Comparison of ENCODE assay signal across 17 cellular contexts in genomic region chr17:74215332-74215727, GRCh38. TPM values are rescaled to one million over a fixed set of nuclear protein-coding genes. Genes with fewer than 3 reads are reported as not detected.
DNase-seq lines count a peak whose midpoint lies in the region; ATAC-seq and TF ChIP-seq lines count a peak whose summit lies in the region.
"Had no signal": no experiment of that assay in that cellular context is flagged by ENCODE, and none has a peak within 500 bp of the region (broad histone marks: within the 10 kb centered on the region; RNA-seq: fewer than 3 reads in every experiment).

No MANE protein-coding gene starts in this region.

- no peaks in the 10 kb centered on the region for H3K9me3 Mint-ChIP-seq in activated naive CD4-positive, alpha-beta T cell treated with anti-CD3 and anti-CD28 coated beads, Interleukin-2, amount 10 ng/mL, durations not matched to agents 7 days and 5 days
- H3K9me3 Mint-ChIP-seq in activated naive CD4-positive, alpha-beta T cell treated with anti-CD3 and anti-CD28 coated beads for 36 hours = no peaks in the 10 kb centered on the region
- H3K9me3 Mint-ChIP-seq in stimulated activated naive B cell treated with anti-CD40 and anti-IgM and Interleukin-4, amounts not matched to agents 10 μg/mL and 1 μg/mL and 100 μg/mL, for 72 hours = peaks cover 0 to 4% of the 10 kb centered on the region in 2 donors
- H3K9me3 Mint-ChIP-seq in stimulated activated memory B cell treated with anti-CD40 and anti-IgM and Interleukin-4, amounts not matched to agents 10 μg/mL and 1 μg/mL and 100 μg/mL, for 72 hours = peaks cover 3% of the 10 kb centered on the region

- no peak overlapping the region for H3K9ac ChIP-seq in SK-N-SH

- peaks cover 7% of the 10 kb centered on the region for H4K20me1 ChIP-seq in SK-N-SH (ENCODE audit: insufficient read depth)

- intact Hi-C loops in activated naive CD4-positive, alpha-beta T cell treated with anti-CD3 and anti-CD28 coated beads for 36 hours (cut with micrococcal nuclease) = no loop called here
- intact Hi-C loops in right cardiac atrium (cut with DNase I) = loop anchor here (5.0 to 10.0 kb wide), 4 partner anchors 79 to 239 kb away; partner anchors contain the start of genes BTBD17 (in 2 of the 4) and GPR142 (in 2 of the 4)
- intact Hi-C loops in prostate gland (cut with DNase I) = no loop called here

- H3K4me1 ChIP-seq in right cardiac atrium (ENCODE audit: control insufficient read depth, insufficient read depth, low read length) (peaks cover 7% of the 10 kb centered on the region), prostate gland (replicated peaks) (peaks cover 6% of the 10 kb centered on the region), SK-N-SH (ENCODE audit: control insufficient read depth in 1 of 2, insufficient read depth in 2 of 2, low read depth in 1 of 2, low read length in 1 of 2) (peaks cover 4 to 68% of the 10 kb centered on the region in 2 experiments; a peak in 3 of 4 replicates)

- peaks cover 25% of the 10 kb centered on the region for H3K36me3 Mint-ChIP-seq in activated naive CD4-positive, alpha-beta T cell treated with anti-CD3 and anti-CD28 coated beads, Interleukin-2, amount 10 ng/mL, durations not matched to agents 7 days and 5 days
- H3K36me3 Mint-ChIP-seq in activated naive CD4-positive, alpha-beta T cell treated with anti-CD3 and anti-CD28 coated beads for 36 hours (ENCODE audit: low read depth) = peaks cover 3% of the 10 kb centered on the region
- peaks cover 18 to 54% of the 10 kb centered on the region in 2 donors for H3K36me3 Mint-ChIP-seq in stimulated activated naive B cell treated with anti-CD40 and anti-IgM and Interleukin-4, amounts not matched to agents 10 μg/mL and 1 μg/mL and 100 μg/mL, for 72 hours
- peaks cover 19% of the 10 kb centered on the region for H3K36me3 Mint-ChIP-seq in stimulated activated memory B cell treated with anti-CD40 and anti-IgM and Interleukin-4, amounts not matched to agents 10 μg/mL and 1 μg/mL and 100 μg/mL, for 72 hours

- TF ChIP-seq EP300 in SK-N-SH (IDR thresholded peaks at IDR 0.05; ENCODE audit: borderline replicate concordance in 1 of 2, low read depth in 1 of 2, low read length in 1 of 2) = no peak

- H3K79me2 ChIP-seq in SK-N-SH (ENCODE audit: insufficient read depth) = no peaks in the 10 kb centered on the region

- peak overlapping the region; percentile 86 for H3K27ac ChIP-seq in right cardiac atrium (ENCODE audit: low read length)
- H3K27ac ChIP-seq in prostate gland = no peak overlapping the region
- no peak overlapping the region for H3K27ac ChIP-seq in SK-N-SH (ENCODE audit: low read depth in 2 of 2, low read length in 1 of 2)
- H3K27ac ChIP-seq: testis, VCaP had no signal

- DNase-seq in activated naive CD4-positive, alpha-beta T cell treated with anti-CD3 and anti-CD28 coated beads, Interleukin-2, amount 10 ng/mL, durations not matched to agents 7 days and 5 days = no peak
- no peak for DNase-seq in activated naive CD4-positive, alpha-beta T cell treated with anti-CD3 and anti-CD28 coated beads for 36 hours
- DNase-seq in anterior cingulate cortex (lab: John Stamatoyannopoulos, UW) (peak in 50 of 58 donors; percentile 23 to 77 (median 52)), right cardiac atrium (peak in 1 of 3 donors; percentile 80), prostate gland (ENCODE audit: low spot score) (no peak), SK-N-SH (no peak)
- no peak for DNase-seq in stimulated activated naive B cell treated with anti-CD40 and anti-IgM and Interleukin-4, amounts not matched to agents 10 μg/mL and 1 μg/mL and 100 μg/mL, for 72 hours
- DNase-seq: cerebellar nuclear complex, GF-D8, NCI-H187 treated with DMSO at 0.1 percent for 48 hours, NCI-H510A treated with DMSO at 0.1 percent for 48 hours, PC-3, testis had no signal

- peak; percentile 15 to 28 for ATAC-seq in right cardiac atrium
- no peak for ATAC-seq in stimulated activated naive B cell treated with anti-CD40 and anti-IgM and Interleukin-4, amounts not matched to agents 10 μg/mL and 1 μg/mL and 100 μg/mL, for 72 hours (replicated peaks)
- ATAC-seq in stimulated activated memory B cell treated with anti-CD40 and anti-IgM and Interleukin-4, amounts not matched to agents 10 μg/mL and 1 μg/mL and 100 μg/mL, for 72 hours = no peak
- ATAC-seq: gastroesophageal sphincter, PC-3 had no signal

- H3K36me3 ChIP-seq in prostate gland = no peaks in the 10 kb centered on the region
- peaks cover 8 to 10% of the 10 kb centered on the region in 2 experiments for H3K36me3 ChIP-seq in SK-N-SH (replicated peaks in 1 of 2; ENCODE audit: control insufficient read depth in 1 of 2, insufficient read depth in 2 of 2, low read length in 1 of 2)

- H3K4me1 Mint-ChIP-seq in activated naive CD4-positive, alpha-beta T cell treated with anti-CD3 and anti-CD28 coated beads, Interleukin-2, amount 10 ng/mL, durations not matched to agents 7 days and 5 days = peaks cover 59% of the 10 kb centered on the region
- peaks cover 44% of the 10 kb centered on the region for H3K4me1 Mint-ChIP-seq in activated naive CD4-positive, alpha-beta T cell treated with anti-CD3 and anti-CD28 coated beads for 36 hours (ENCODE audit: low read depth)
- H3K4me1 Mint-ChIP-seq in stimulated activated naive B cell treated with anti-CD40 and anti-IgM and Interleukin-4, amounts not matched to agents 10 μg/mL and 1 μg/mL and 100 μg/mL, for 72 hours = peaks cover 40 to 70% of the 10 kb centered on the region in 2 donors
- peaks cover 62% of the 10 kb centered on the region for H3K4me1 Mint-ChIP-seq in stimulated activated memory B cell treated with anti-CD40 and anti-IgM and Interleukin-4, amounts not matched to agents 10 μg/mL and 1 μg/mL and 100 μg/mL, for 72 hours

- no peak for TF ChIP-seq POLR2A in prostate gland (IDR thresholded peaks at IDR 0.05)

- peak overlapping the region; percentile 43 for H3K4me3 Mint-ChIP-seq in activated naive CD4-positive, alpha-beta T cell treated with anti-CD3 and anti-CD28 coated beads, Interleukin-2, amount 10 ng/mL, durations not matched to agents 7 days and 5 days
- no peak overlapping the region for H3K4me3 Mint-ChIP-seq in activated naive CD4-positive, alpha-beta T cell treated with anti-CD3 and anti-CD28 coated beads for 36 hours
- peak overlapping the region; percentile 11 to 94 for H3K4me3 Mint-ChIP-seq in stimulated activated naive B cell treated with anti-CD40 and anti-IgM and Interleukin-4, amounts not matched to agents 10 μg/mL and 1 μg/mL and 100 μg/mL, for 72 hours
- H3K4me3 Mint-ChIP-seq in stimulated activated memory B cell treated with anti-CD40 and anti-IgM and Interleukin-4, amounts not matched to agents 10 μg/mL and 1 μg/mL and 100 μg/mL, for 72 hours = no peak overlapping the region

- H3K9me2 ChIP-seq in SK-N-SH = no peaks in the 10 kb centered on the region

- peaks cover 38% of the 10 kb centered on the region for H3K27me3 Mint-ChIP-seq in activated naive CD4-positive, alpha-beta T cell treated with anti-CD3 and anti-CD28 coated beads, Interleukin-2, amount 10 ng/mL, durations not matched to agents 7 days and 5 days
- no peaks in the 10 kb centered on the region for H3K27me3 Mint-ChIP-seq in activated naive CD4-positive, alpha-beta T cell treated with anti-CD3 and anti-CD28 coated beads for 36 hours (ENCODE audit: low read depth)
- H3K27me3 Mint-ChIP-seq in stimulated activated naive B cell treated with anti-CD40 and anti-IgM and Interleukin-4, amounts not matched to agents 10 μg/mL and 1 μg/mL and 100 μg/mL, for 72 hours = no peaks in the 10 kb centered on the region
- no peaks in the 10 kb centered on the region for H3K27me3 Mint-ChIP-seq in stimulated activated memory B cell treated with anti-CD40 and anti-IgM and Interleukin-4, amounts not matched to agents 10 μg/mL and 1 μg/mL and 100 μg/mL, for 72 hours

- peaks cover 16% of the 10 kb centered on the region for H3F3A ChIP-seq in SK-N-SH (replicated peaks; ENCODE audit: insufficient read depth)

- H2AFZ ChIP-seq in SK-N-SH (ENCODE audit: low read depth) = no peak overlapping the region

- no peak for TF ChIP-seq RAD21 in SK-N-SH (IDR thresholded peaks at IDR 0.05; ENCODE audit: low read length)

- CTCF ChIA-PET in activated naive CD4-positive, alpha-beta T cell treated with anti-CD3 and anti-CD28 coated beads, Interleukin-2, amount 10 ng/mL, durations not matched to agents 7 days and 5 days (lab: Charles Lee) = interaction anchor here (1.1 kb wide), 1 partner anchor 81 kb away, joined by 3 read pairs; no protein-coding TSS in a partner anchor
- CTCF ChIA-PET in activated naive CD4-positive, alpha-beta T cell treated with anti-CD3 and anti-CD28 coated beads for 36 hours (lab: Charles Lee) = no interaction called here
- CTCF ChIA-PET in SK-N-SH (lab: Yijun Ruan, JAX) = interaction anchor here (1.0 to 5.2 kb wide), 4 partner anchors 15 to 153 kb away, joined by 3 to 30 read pairs (median 4); no protein-coding TSS in a partner anchor

- peak overlapping the region; percentile 62 for H3K4me3 ChIP-seq in right cardiac atrium (ENCODE audit: low read length)
- no peak overlapping the region for H3K4me3 ChIP-seq in prostate gland
- no peak overlapping the region for H3K4me3 ChIP-seq in SK-N-SH (ENCODE audit: low read depth in 2 of 2, low read length in 1 of 2)

- TF ChIP-seq CTCF in prostate gland (IDR thresholded peaks at IDR 0.05) (no peak), SK-N-SH (IDR thresholded peaks at IDR 0.05) (no peak)

- no peak overlapping the region for H3K27ac Mint-ChIP-seq in activated naive CD4-positive, alpha-beta T cell treated with anti-CD3 and anti-CD28 coated beads, Interleukin-2, amount 10 ng/mL, durations not matched to agents 7 days and 5 days
- no peak overlapping the region for H3K27ac Mint-ChIP-seq in activated naive CD4-positive, alpha-beta T cell treated with anti-CD3 and anti-CD28 coated beads for 36 hours
- no peak overlapping the region for H3K27ac Mint-ChIP-seq in stimulated activated naive B cell treated with anti-CD40 and anti-IgM and Interleukin-4, amounts not matched to agents 10 μg/mL and 1 μg/mL and 100 μg/mL, for 72 hours
- H3K27ac Mint-ChIP-seq in stimulated activated memory B cell treated with anti-CD40 and anti-IgM and Interleukin-4, amounts not matched to agents 10 μg/mL and 1 μg/mL and 100 μg/mL, for 72 hours = no peak overlapping the region

- H3K27me3 ChIP-seq in right cardiac atrium (ENCODE audit: control insufficient read depth, insufficient read depth) (no peaks in the 10 kb centered on the region), prostate gland (replicated peaks; ENCODE audit: insufficient read depth) (no peaks in the 10 kb centered on the region), SK-N-SH (ENCODE audit: insufficient read depth) (no peaks in the 10 kb centered on the region)
- H3K27me3 ChIP-seq: gastroesophageal sphincter, testis had no signal

- 38% methylated on average over 6 of the region's 6 CpGs for WGBS in right cardiac atrium
- WGBS in prostate gland = 80% methylated on average over 6 of the region's 6 CpGs
- WGBS in SK-N-SH (ENCODE audit: low lambda C conversion rate) = 99% methylated on average over 5 of the region's 6 CpGs

- no peak overlapping the region for H3K4me2 ChIP-seq in SK-N-SH

- POLR2A ChIA-PET in SK-N-SH (lab: Yijun Ruan, JAX) = interaction anchor here (1.0 kb wide), 1 partner anchor 11 kb away, joined by 3 read pairs; no protein-coding TSS in a partner anchor

- H3K9me3 ChIP-seq in right cardiac atrium (ENCODE audit: control insufficient read depth, low read length) (no peaks in the 10 kb centered on the region), prostate gland (no peaks in the 10 kb centered on the region), SK-N-SH (no peaks in the 10 kb centered on the region)
- H3K9me3 ChIP-seq: gastroesophageal sphincter, testis had no signal

RNA-seq across cellular contexts. Expression of gene TTYH2, which starts 2.0 kb away (rescaled TPM):
- 1 to 10 TPM; 2.5 to 2.8 TPM for total RNA-seq in activated naive CD4-positive, alpha-beta T cell treated with anti-CD3 and anti-CD28 coated beads for 36 hours
- 10 to 100 TPM; 16.7 to 30.4 (median 24.9) TPM for total RNA-seq in right cardiac atrium
- polyA plus RNA-seq in right cardiac atrium = 15.5 TPM
- total RNA-seq in prostate gland = 10 to 100 TPM in 1 of 2 donors, 1 to 10 TPM in 1; 7.7 to 43.3 TPM
- polyA plus RNA-seq in SK-N-SH (2012; rRNA removed) = 16.1 and 17.0 TPM in 2 replicates
- 4.9 and 7.7 TPM in 2 replicates for polyA plus RNA-seq in SK-N-SH (2012; cell fraction: cytosol; rRNA removed)
- 24.7 and 28.8 TPM in 2 replicates for polyA plus RNA-seq in SK-N-SH (2012; cell fraction: nucleus; rRNA removed)

RNA-seq across cellular contexts. Expression of gene RPL38, which starts 11.9 kb away (rescaled TPM):
- total RNA-seq in activated naive CD4-positive, alpha-beta T cell treated with anti-CD3 and anti-CD28 coated beads for 36 hours = 1,000 to 10,000 TPM; 1,784 to 1,916 TPM
- total RNA-seq in right cardiac atrium = 100 to 1,000 TPM; 647 to 821 (median 732) TPM
- 1,420 TPM for polyA plus RNA-seq in right cardiac atrium
- 100 to 1,000 TPM; 531 to 611 TPM for total RNA-seq in prostate gland
- polyA plus RNA-seq in SK-N-SH (2012; rRNA removed) = 816 and 4,154 TPM in 2 replicates
- polyA plus RNA-seq in SK-N-SH (2012; cell fraction: cytosol; rRNA removed) = 2,004 and 5,521 TPM in 2 replicates
- 1,163 and 1,372 TPM in 2 replicates for polyA plus RNA-seq in SK-N-SH (2012; cell fraction: nucleus; rRNA removed)

RNA-seq across cellular contexts. Expression of gene DNAI2, which starts 58.7 kb away (rescaled TPM):
- total RNA-seq in activated naive CD4-positive, alpha-beta T cell treated with anti-CD3 and anti-CD28 coated beads for 36 hours = under 1 TPM; 0.12 to 0.25 TPM
- total RNA-seq in right cardiac atrium (under 1 TPM in 1 of 4 donors, not detected in 3; 0.33 TPM), prostate gland (1 to 10 TPM in 1 of 2 donors, not detected in 1; 4.3 TPM)
- polyA plus RNA-seq in right cardiac atrium (not detected), SK-N-SH (2012; rRNA removed) (not detected in 2 replicates)
- polyA plus RNA-seq in SK-N-SH (2012; cell fraction: cytosol; rRNA removed) = not detected in 2 replicates
- polyA plus RNA-seq in SK-N-SH (2012; cell fraction: nucleus; rRNA removed) = not detected in 2 replicates
- total RNA-seq: gastroesophageal sphincter, PC-3, posterior vena cava had no signal

Comparison
In these comparisons a context has a peak if more than half of its experiments do, and no peak if none do; other contexts are left out.
1. H3K4me3 Mint-ChIP-seq: peak in activated naive CD4-positive, alpha-beta T cell treated with anti-CD3 and anti-CD28 coated beads, Interleukin-2, amount 10 ng/mL, durations not matched to agents 7 days and 5 days (single experiment) and stimulated activated naive B cell treated with anti-CD40 and anti-IgM and Interleukin-4, amounts not matched to agents 10 μg/mL and 1 μg/mL and 100 μg/mL, for 72 hours (2 of 2); none in activated naive CD4-positive, alpha-beta T cell treated with anti-CD3 and anti-CD28 coated beads for 36 hours (single experiment) and stimulated activated memory B cell treated with anti-CD40 and anti-IgM and Interleukin-4, amounts not matched to agents 10 μg/mL and 1 μg/mL and 100 μg/mL, for 72 hours (single experiment).
2. DNase-seq: peak in anterior cingulate cortex (50 of 58); none in activated naive CD4-positive, alpha-beta T cell treated with anti-CD3 and anti-CD28 coated beads, Interleukin-2, amount 10 ng/mL, durations not matched to agents 7 days and 5 days (single experiment), activated naive CD4-positive, alpha-beta T cell treated with anti-CD3 and anti-CD28 coated beads for 36 hours (single experiment), stimulated activated naive B cell treated with anti-CD40 and anti-IgM and Interleukin-4, amounts not matched to agents 10 μg/mL and 1 μg/mL and 100 μg/mL, for 72 hours (single experiment), prostate gland (single experiment) and SK-N-SH (single experiment).
3. ATAC-seq: peak in right cardiac atrium (2 of 2); none in stimulated activated naive B cell treated with anti-CD40 and anti-IgM and Interleukin-4, amounts not matched to agents 10 μg/mL and 1 μg/mL and 100 μg/mL, for 72 hours (0 of 2) and stimulated activated memory B cell treated with anti-CD40 and anti-IgM and Interleukin-4, amounts not matched to agents 10 μg/mL and 1 μg/mL and 100 μg/mL, for 72 hours (single experiment).
4. intact Hi-C loops: an anchor here in right cardiac atrium (5.0 to 10.0 kb wide); none called in activated naive CD4-positive, alpha-beta T cell treated with anti-CD3 and anti-CD28 coated beads for 36 hours and prostate gland.